1 cellular context compared by ENCODE assay signal in the genomic region with DNA sequence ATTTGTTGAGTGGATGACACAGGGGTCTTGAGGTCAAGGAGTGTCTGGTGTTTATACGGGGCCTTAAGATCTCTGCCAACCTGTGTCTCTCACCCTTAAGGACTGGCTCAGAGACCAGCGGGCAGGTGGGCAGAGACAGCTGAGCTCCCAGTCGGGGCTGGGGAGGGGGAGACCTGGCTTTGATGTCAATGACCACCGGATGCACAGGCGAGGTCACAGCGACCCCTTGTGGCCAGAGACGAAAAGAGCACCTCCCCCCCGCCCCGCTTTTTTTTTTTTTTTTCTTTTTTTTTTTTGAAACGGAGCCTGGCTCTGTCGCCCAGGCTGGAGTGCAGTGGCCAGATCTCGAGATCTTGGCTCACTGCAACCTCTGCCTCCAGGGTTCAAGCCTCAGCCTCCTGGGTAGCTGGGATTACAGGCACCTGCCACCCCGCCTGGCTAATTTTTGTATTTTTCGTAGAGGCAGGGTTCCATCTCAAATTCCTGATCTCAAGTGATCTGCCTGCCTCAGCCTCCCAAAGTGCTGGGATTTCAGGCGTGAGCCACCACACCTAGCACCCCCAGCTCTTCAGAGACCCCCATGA.
TF ChIP-seq lines count a peak whose summit lies in the region.

No MANE protein-coding gene starts in this region.

TF ChIP-seq in IMR-90, 13 proteins besides CTCF, POLR2A, EP300 and RAD21:
- TF ChIP-seq MAZ (IDR thresholded peaks at IDR 0.05; ENCODE audit: borderline replicate concordance, low read depth, low read length) (peak; percentile 47; the same call in 1 of the 2 replicates), MXI1 (IDR thresholded peaks at IDR 0.05; ENCODE audit: borderline replicate concordance, low read depth, low read length) (no peak), MAFK (IDR thresholded peaks at IDR 0.05; ENCODE audit: low read depth, low read length) (no peak), NFE2L2 (IDR thresholded peaks at IDR 0.05; ENCODE audit: low read depth, low read length) (no peak), SMC3 (IDR thresholded peaks at IDR 0.05; ENCODE audit: low read depth, low read length) (peak; percentile 31)
